ENCODE assay signal across 8 cellular contexts in the genomic region with DNA sequence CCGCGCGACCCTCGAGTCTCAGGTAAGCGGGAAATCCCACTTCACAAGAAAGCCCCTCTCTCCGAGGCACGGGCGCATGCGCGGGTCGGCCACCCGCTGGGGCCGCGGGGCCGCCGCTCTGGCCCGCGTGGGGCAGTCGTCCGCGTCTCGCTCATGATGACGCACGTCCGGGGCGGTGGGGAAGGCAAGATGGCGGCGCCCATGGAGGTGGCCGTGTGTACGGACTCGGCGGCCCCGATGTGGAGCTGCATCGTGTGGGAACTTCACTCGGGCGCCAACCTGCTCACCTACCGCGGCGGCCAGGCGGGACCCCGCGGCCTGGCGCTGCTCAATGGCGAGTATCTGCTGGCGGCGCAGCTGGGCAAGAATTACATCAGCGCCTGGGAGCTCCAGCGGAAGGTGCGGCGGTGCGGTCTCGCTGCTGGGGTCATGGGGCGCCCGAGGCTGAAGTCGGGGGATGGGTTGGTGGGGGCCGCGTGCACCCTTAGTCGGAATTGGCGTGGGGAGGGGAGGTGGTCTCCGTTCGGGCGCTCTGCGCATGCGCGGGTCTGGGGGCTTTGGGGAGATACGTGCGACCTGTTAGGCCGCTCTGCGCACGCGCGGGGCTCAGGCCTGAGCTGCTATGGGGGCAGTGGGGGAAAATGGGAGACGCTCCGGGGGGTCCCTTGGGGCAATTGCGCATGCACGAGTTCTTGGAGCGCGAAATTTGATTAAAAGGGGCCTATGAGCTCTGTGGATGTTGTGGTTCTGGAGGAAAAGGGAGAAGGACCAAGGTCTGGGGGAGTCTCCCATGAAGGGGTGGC.
DNase-seq lines count a peak whose midpoint lies in the region; ATAC-seq and TF ChIP-seq lines count a peak whose summit lies in the region.

A gene with protein sequence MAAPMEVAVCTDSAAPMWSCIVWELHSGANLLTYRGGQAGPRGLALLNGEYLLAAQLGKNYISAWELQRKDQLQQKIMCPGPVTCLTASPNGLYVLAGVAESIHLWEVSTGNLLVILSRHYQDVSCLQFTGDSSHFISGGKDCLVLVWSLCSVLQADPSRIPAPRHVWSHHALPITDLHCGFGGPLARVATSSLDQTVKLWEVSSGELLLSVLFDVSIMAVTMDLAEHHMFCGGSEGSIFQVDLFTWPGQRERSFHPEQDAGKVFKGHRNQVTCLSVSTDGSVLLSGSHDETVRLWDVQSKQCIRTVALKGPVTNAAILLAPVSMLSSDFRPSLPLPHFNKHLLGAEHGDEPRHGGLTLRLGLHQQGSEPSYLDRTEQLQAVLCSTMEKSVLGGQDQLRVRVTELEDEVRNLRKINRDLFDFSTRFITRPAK (plus strand): TSS at position 181 of the 803 bp plus-strand sequence. CDS start 9 bp downstream, at position 190.

- TF ChIP-seq CTCF in 22Rv1 (IDR thresholded peaks at IDR 0.05) = no peak; the same call in 1 of the 2 replicates
- no peak for TF ChIP-seq CTCF in choroid plexus epithelial cell (conservative IDR thresholded peaks at IDR 0.05; ENCODE audit: low read depth, low read length)

- peak; percentile 75 for DNase-seq in NCI-H446 treated with DMSO at 0.1 percent for 48 hours (lab: John Stamatoyannopoulos, UW)
- DNase-seq in activated CD4-positive, alpha-beta T cell treated with anti-CD3 and anti-CD28 coated beads for 4 hours = peak; percentile 87 to 89
- DNase-seq in choroid plexus epithelial cell (ENCODE audit: low read depth) = peak; percentile 89
- DNase-seq in stimulated activated CD4-positive, alpha-beta T cell treated with anti-CD3 and anti-CD28 coated beads, Interleukin-1b, Interleukin-23, amount 100 ng/mL, for 24 hours (ENCODE audit: low read depth in 4 of 4, low spot score in 1 of 4) = peak; percentile 77 to 90 (median 87)

- H3K27ac ChIP-seq in 22Rv1 (peak within 1 kb of the TSS; percentile 70), layer of hippocampus (ENCODE audit: low read depth, low read length) (peak within 1 kb of the TSS; percentile 88)

- H3K27me3 ChIP-seq in layer of hippocampus (ENCODE audit: control insufficient read depth, insufficient read depth, low read length) = no peaks in the 10 kb centered on the region

- peak within 1 kb of the TSS; percentile 100 for H3K4me3 ChIP-seq in choroid plexus epithelial cell (ENCODE audit: low read depth, low read length)

- ATAC-seq in GM18511 (IDR thresholded peaks at IDR 0.05; ENCODE audit: unreplicated experiment) (peak; percentile 81), HG03196 (IDR thresholded peaks at IDR 0.05; ENCODE audit: unreplicated experiment) (peak; percentile 76)

Comparison
In these comparisons a context has a peak if more than half of its experiments do, and no peak if none do; other contexts are left out.
1. Peak in every context shown above with its lines: DNase-seq, ATAC-seq, H3K4me3 ChIP-seq and H3K27ac ChIP-seq.